In genomic region chr10:3635248-3635647, GRCh38 we compare ENCODE assay signal across 26 cellular contexts.
A peak's percentile ranks its signal among the peaks of the same experiment; 100 is the strongest.
DNase-seq lines count a peak whose midpoint lies in the region; ATAC-seq and TF ChIP-seq lines count a peak whose summit lies in the region.
"Had no signal": no experiment of that assay in that cellular context is flagged by ENCODE, and none has a peak within 500 bp of the region (broad histone marks: within the 10 kb centered on the region; RNA-seq: fewer than 3 reads in every experiment).

No MANE protein-coding gene starts in this region.

- no peaks in the 10 kb centered on the region for H3K27me3 Mint-ChIP-seq in MCF 10A (ENCODE audit: insufficient read depth, unreplicated experiment)
- H3K27me3 Mint-ChIP-seq: activated naive CD8-positive, alpha-beta T cell treated with anti-CD3 and anti-CD28 coated beads for 36 hours had no signal

- H3K27ac Mint-ChIP-seq in MCF 10A (ENCODE audit: low read depth, unreplicated experiment) = peak overlapping the region; percentile 82
- H3K27ac Mint-ChIP-seq: activated CD8-positive, alpha-beta T cell treated with anti-CD3 and anti-CD28 coated beads, Interleukin-2, amount 10 ng/mL, durations not matched to agents 7 days and 5 days; activated naive CD8-positive, alpha-beta T cell treated with anti-CD3 and anti-CD28 coated beads for 36 hours; CD8-positive, alpha-beta T cell had no signal

- CTCF ChIA-PET in MCF 10A (lab: Yijun Ruan, JAX) = no interaction called here

- BruUV-seq in MCF 10A (replicated peaks; lab: Mats Ljungman, UMichigan) = no TSS peak

- DNase-seq in COLO668 (lab: John Stamatoyannopoulos, UW; ENCODE audit: unreplicated experiment) = peak; percentile 34
- DNase-seq in NCI-H146 treated with DMSO at 0.1 percent for 48 hours (lab: John Stamatoyannopoulos, UW; ENCODE audit: unreplicated experiment) = peak; percentile 94
- no peak for DNase-seq in MCF 10A (ENCODE audit: unreplicated experiment)
- DNase-seq in left colon = no peak
- no peak for DNase-seq in dedifferentiated amniotic fluid mesenchymal stem cell (ENCODE audit: extremely low spot score)
- no peak for DNase-seq in stimulated activated naive CD4-positive, alpha-beta T cell (lab: John Stamatoyannopoulos, UW)
- no peak for DNase-seq in amniotic stem cell (lab: John Stamatoyannopoulos, UW)
- no peak for DNase-seq in NCI-H187 (lab: John Stamatoyannopoulos, UW)
- DNase-seq: activated CD4-positive, CD25-positive, alpha-beta regulatory T cell treated with anti-CD3 and anti-CD28 coated beads, Interleukin-2, amount 50 U/mL, for 72 hours; activated CD8-positive, alpha-beta T cell treated with anti-CD3 and anti-CD28 coated beads, Interleukin-2, amount 10 ng/mL, durations not matched to agents 7 days and 5 days; activated effector memory CD4-positive, alpha-beta T cell treated with Interleukin-2 at 50 U/mL for 16 hours; activated naive CD8-positive, alpha-beta T cell treated with anti-CD3 and anti-CD28 coated beads for 36 hours; activated T-cell treated with anti-CD3 and anti-CD28 coated beads for 4 hours; CD8-positive, alpha-beta T cell; cerebellar nuclear complex; DMS79 treated with DMSO at 0.1 percent for 48 hours; foreskin fibroblast; immature natural killer cell; left ventricle myocardium superior; NCI-H446; NK-92 treated with Interleukin-12 subunit alpha and Interleukin-12 subunit beta, amount 100 ng/mL, for 24 hours; SIG-M5; stimulated activated CD4-positive, alpha-beta T cell treated with anti-CD3 and anti-CD28 coated beads, Interleukin-1b, Interleukin-23, amount 100 ng/mL, for 48 hours; T-helper 1 cell had no signal

- peak; percentile 53 for ATAC-seq in left colon
- ATAC-seq: A549; activated CD8-positive, alpha-beta T cell treated with anti-CD3 and anti-CD28 coated beads, Interleukin-2, amount 10 ng/mL, durations not matched to agents 7 days and 5 days; CD8-positive, alpha-beta T cell; left ventricle myocardium superior; Panc1 had no signal

- peaks cover 12% of the 10 kb centered on the region for H3K4me1 Mint-ChIP-seq in MCF 10A (ENCODE audit: insufficient read depth, unreplicated experiment)
- H3K4me1 Mint-ChIP-seq: activated naive CD8-positive, alpha-beta T cell treated with anti-CD3 and anti-CD28 coated beads for 36 hours had no signal

- no peak for TF ChIP-seq CTCF in MCF 10A (IDR thresholded peaks at IDR 0.05; ENCODE audit: unreplicated experiment)

- H3K9me3 Mint-ChIP-seq in MCF 10A (ENCODE audit: unreplicated experiment) = no peaks in the 10 kb centered on the region
- H3K9me3 Mint-ChIP-seq: activated naive CD8-positive, alpha-beta T cell treated with anti-CD3 and anti-CD28 coated beads for 36 hours; CD8-positive, alpha-beta T cell had no signal

- POLR2A ChIA-PET in MCF 10A (lab: Yijun Ruan, JAX) = interaction anchor here (0.7 to 2.4 kb wide), 6 partner anchors 8 to 164 kb away, joined by 3 to 12 read pairs (median 4); no protein-coding TSS in a partner anchor

- no peak overlapping the region for H3K4me3 Mint-ChIP-seq in MCF 10A (ENCODE audit: unreplicated experiment)
- H3K4me3 Mint-ChIP-seq: activated CD8-positive, alpha-beta T cell treated with anti-CD3 and anti-CD28 coated beads, Interleukin-2, amount 10 ng/mL, durations not matched to agents 7 days and 5 days; activated naive CD8-positive, alpha-beta T cell treated with anti-CD3 and anti-CD28 coated beads for 36 hours; CD8-positive, alpha-beta T cell; immature natural killer cell had no signal

- peaks cover 6% of the 10 kb centered on the region for H3K36me3 Mint-ChIP-seq in MCF 10A (ENCODE audit: insufficient read depth, unreplicated experiment)
- H3K36me3 Mint-ChIP-seq: activated naive CD8-positive, alpha-beta T cell treated with anti-CD3 and anti-CD28 coated beads for 36 hours; CD8-positive, alpha-beta T cell; immature natural killer cell had no signal

- intact Hi-C loops in MCF 10A (cut with micrococcal nuclease) = no loop called here
- intact Hi-C loops in left colon (cut with DNase I, micrococcal nuclease) = no loop called here

Comparison
In these comparisons a context has a peak if more than half of its experiments do, and no peak if none do; other contexts are left out.
1. DNase-seq: peak in COLO668 (single experiment) and NCI-H146 treated with DMSO at 0.1 percent for 48 hours (single experiment); none in MCF 10A (single experiment), left colon (0 of 2), dedifferentiated amniotic fluid mesenchymal stem cell (single experiment), stimulated activated naive CD4-positive, alpha-beta T cell (0 of 6), amniotic stem cell (single experiment) and NCI-H187 (0 of 2).